9 cellular contexts compared by ENCODE assay signal in genomic region chr18:62881509-62882016, GRCh38.
A peak's percentile ranks its signal among the peaks of the same experiment; 100 is the strongest.
DNase-seq lines count a peak whose midpoint lies in the region; ATAC-seq, FAIRE-seq and TF ChIP-seq lines count a peak whose summit lies in the region.
"Had no signal": no experiment of that assay in that cellular context is flagged by ENCODE, and none has a peak within 500 bp of the region (broad histone marks: within the 10 kb centered on the region; RNA-seq: fewer than 3 reads in every experiment).

No MANE protein-coding gene starts in this region.

- peak; percentile 98 for FAIRE-seq in H54 (lab: Jason Lieb, UNC)

- peak; percentile 80 for DNase-seq in AG09309 (ENCODE audit: low read depth)
- DNase-seq in H54 (ENCODE audit: insufficient read length, low spot score) = peak; percentile 47
- peak; percentile 30 for DNase-seq in NCI-H748 treated with DMSO at 0.1 percent for 48 hours (lab: John Stamatoyannopoulos, UW)
- DNase-seq in stimulated activated naive CD8-positive, alpha-beta T cell treated with anti-CD3 and anti-CD28 coated beads, Interleukin-15, amount 100 ng/mL, for 72 hours = no peak
- no peak for DNase-seq in mucosa of gallbladder (ENCODE audit: low spot score)
- DNase-seq in activated CD8-positive, alpha-beta memory T cell treated with anti-CD3 and anti-CD28 coated beads for 24 hours = no peak

- no peak for TF ChIP-seq CTCF in AG09309 (IDR thresholded peaks at IDR 0.05; ENCODE audit: control insufficient read depth, insufficient read depth, low read depth, low read length, missing control alignments)

- H3K4me1 ChIP-seq in esophagus (ENCODE audit: control insufficient read depth in 2 of 2, insufficient read depth in 2 of 2, low read length in 1 of 2) = peaks cover 0 to 2% of the 10 kb centered on the region in 2 donors

- H3K27ac Mint-ChIP-seq in stimulated activated naive CD8-positive, alpha-beta T cell treated with anti-CD3 and anti-CD28 coated beads, Interleukin-15, amount 100 ng/mL, for 72 hours = no peak overlapping the region
- H3K27ac Mint-ChIP-seq: activated naive CD4-positive, alpha-beta T cell treated with anti-CD3 and anti-CD28 coated beads, Interleukin-2, amount 50 U/mL, for 24 hours had no signal

- H3K4me1 Mint-ChIP-seq in stimulated activated naive CD8-positive, alpha-beta T cell treated with anti-CD3 and anti-CD28 coated beads, Interleukin-15, amount 100 ng/mL, for 72 hours = peaks cover 31% of the 10 kb centered on the region

- no peaks in the 10 kb centered on the region for H3K9me3 ChIP-seq in esophagus (ENCODE audit: control insufficient read depth in 2 of 2, insufficient read depth in 1 of 2, low read depth in 1 of 2, low read length in 1 of 2)

- no peaks in the 10 kb centered on the region for H3K27me3 ChIP-seq in esophagus (ENCODE audit: control insufficient read depth in 1 of 2, insufficient read depth in 2 of 2, low read length in 2 of 2)

- no peaks in the 10 kb centered on the region for H3K9me3 Mint-ChIP-seq in stimulated activated naive CD8-positive, alpha-beta T cell treated with anti-CD3 and anti-CD28 coated beads, Interleukin-15, amount 100 ng/mL, for 72 hours
- H3K9me3 Mint-ChIP-seq: activated naive CD4-positive, alpha-beta T cell treated with anti-CD3 and anti-CD28 coated beads, Interleukin-2, amount 50 U/mL, for 24 hours had no signal

- ATAC-seq in stimulated activated naive CD8-positive, alpha-beta T cell treated with anti-CD3 and anti-CD28 coated beads, Interleukin-15, amount 100 ng/mL, for 72 hours = peak; percentile 49
- no peak for ATAC-seq in GM21619 (IDR thresholded peaks at IDR 0.05; ENCODE audit: unreplicated experiment)

- H3K4me3 Mint-ChIP-seq in stimulated activated naive CD8-positive, alpha-beta T cell treated with anti-CD3 and anti-CD28 coated beads, Interleukin-15, amount 100 ng/mL, for 72 hours = no peak overlapping the region
- H3K4me3 Mint-ChIP-seq: activated naive CD4-positive, alpha-beta T cell treated with anti-CD3 and anti-CD28 coated beads, Interleukin-2, amount 50 U/mL, for 24 hours had no signal

- H3K4me3 ChIP-seq in AG09309 (ENCODE audit: control insufficient read depth, low read depth, low read length) (no peak overlapping the region), esophagus (ENCODE audit: low read depth in 1 of 2, low read length in 2 of 2) (no peak overlapping the region)

- no peak for TF ChIP-seq POLR2A in H54 (IDR thresholded peaks at IDR 0.05; ENCODE audit: low read depth, low read length)

- H3K36me3 ChIP-seq in esophagus (ENCODE audit: control insufficient read depth in 2 of 2, insufficient read depth in 2 of 2, low read length in 1 of 2) = no peaks in the 10 kb centered on the region

- peak overlapping the region; percentile 67 to 74 for H3K27ac ChIP-seq in esophagus (ENCODE audit: low read depth in 2 of 2, low read length in 1 of 2)

- H3K27me3 Mint-ChIP-seq in stimulated activated naive CD8-positive, alpha-beta T cell treated with anti-CD3 and anti-CD28 coated beads, Interleukin-15, amount 100 ng/mL, for 72 hours = no peaks in the 10 kb centered on the region
- H3K27me3 Mint-ChIP-seq: activated naive CD4-positive, alpha-beta T cell treated with anti-CD3 and anti-CD28 coated beads, Interleukin-2, amount 50 U/mL, for 24 hours had no signal

- WGBS in esophagus, 2 donors = 30 to 45% methylated on average over 4 of the region's 4 CpGs

Comparison
In these comparisons a context has a peak if more than half of its experiments do, and no peak if none do; other contexts are left out.
1. DNase-seq: peak in AG09309 (single experiment), H54 (single experiment) and NCI-H748 treated with DMSO at 0.1 percent for 48 hours (single experiment); none in stimulated activated naive CD8-positive, alpha-beta T cell treated with anti-CD3 and anti-CD28 coated beads, Interleukin-15, amount 100 ng/mL, for 72 hours (0 of 2), mucosa of gallbladder (single experiment) and activated CD8-positive, alpha-beta memory T cell treated with anti-CD3 and anti-CD28 coated beads for 24 hours (single experiment).